Comparison of ENCODE assay signal across 8 cellular contexts in genomic region chr17:57988301-57989010, GRCh38.
A peak's percentile ranks its signal among the peaks of the same experiment; 100 is the strongest.
DNase-seq lines count a peak whose midpoint lies in the region; ATAC-seq lines count a peak whose summit lies in the region.

No MANE protein-coding gene starts in this region.

- ATAC-seq in HG02642 (IDR thresholded peaks at IDR 0.05; ENCODE audit: poor library complexity, unreplicated experiment), result peak; percentile 80

- peak in 3 of 4 experiments; percentile 62 to 75 (median 63) for DNase-seq in activated naive CD4-positive, alpha-beta T cell (lab: John Stamatoyannopoulos, UW)
- no peak for DNase-seq in activated naive CD4-positive, alpha-beta T cell treated with Interleukin-2 at 50 U/mL for 16 hours
- peak; percentile 49 for DNase-seq in NCI-H1105 (lab: John Stamatoyannopoulos, UW)
- peak; percentile 80 for DNase-seq in UCSD-AML1 (lab: John Stamatoyannopoulos, UW; ENCODE audit: unreplicated experiment)
- DNase-seq in dedifferentiated amniotic fluid mesenchymal stem cell (ENCODE audit: extremely low spot score), result peak; percentile 35
- DNase-seq in left kidney (ENCODE audit: low read depth, low spot score), result peak; percentile 89
- DNase-seq in stimulated activated CD4-positive, alpha-beta T cell treated with anti-CD3 and anti-CD28 coated beads, TNF-alpha, amount 100 ng/mL, for 24 hours (ENCODE audit: low read depth in 3 of 3), result peak; percentile 29 to 61 (median 31)
